In the genomic region with DNA sequence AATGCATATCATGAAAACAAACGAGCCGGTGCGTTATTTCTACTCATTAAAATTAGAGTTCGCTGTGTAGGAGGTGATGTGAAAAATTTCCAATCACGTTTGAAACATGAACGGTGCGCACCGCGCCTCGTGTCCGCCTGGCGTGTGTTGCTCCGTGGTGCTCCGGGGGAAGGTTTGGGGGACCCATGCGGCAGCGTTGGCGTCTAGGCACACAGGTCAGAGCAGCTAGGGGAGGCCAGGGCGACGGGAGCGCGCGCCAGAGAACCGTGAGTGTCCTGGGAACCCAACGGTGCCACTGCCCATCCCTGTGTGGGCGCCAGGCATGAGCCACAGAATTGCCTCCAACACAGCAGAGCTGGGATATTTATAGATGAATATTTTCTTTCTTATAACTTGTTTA, we compare ENCODE assay signal across 31 cellular contexts.
"Had no signal": no experiment of that assay in that cellular context is flagged by ENCODE, and none has a peak within 500 bp of the region (broad histone marks: within the 10 kb centered on the region; RNA-seq: fewer than 3 reads in every experiment).

No MANE protein-coding gene starts in this region.

- H3K36me3 ChIP-seq: adrenal gland, ascending aorta, brain microvascular endothelial cell, breast epithelium, cardiac muscle cell had no signal

- H3K9me3 ChIP-seq: adrenal gland, ascending aorta, body of pancreas, breast epithelium had no signal

- ATAC-seq: activated naive CD4-positive, alpha-beta T cell treated with anti-CD3 and anti-CD28 coated beads, Interleukin-2, amount 50 U/mL, for 72 hours; activated naive CD8-positive, alpha-beta T cell treated with anti-CD3 and anti-CD28 coated beads, Interleukin-2, amount 50 U/mL, for 24 hours; activated T-cell treated with anti-CD3 and anti-CD28 coated beads, Interleukin-2, amount 50 U/mL, for 4 hours; activated T-cell treated with anti-CD3 and anti-CD28 coated beads, Interleukin-2, amount 50 U/mL, for 72 hours; activated T-helper 17 cell treated with anti-CD3 and anti-CD28 coated beads, Interleukin-2, amount 50 U/mL, for 72 hours; body of pancreas had no signal

- H3K4me1 ChIP-seq: adrenal gland, ascending aorta, body of pancreas, breast epithelium had no signal

- DNase-seq: activated effector memory CD4-positive, alpha-beta T cell treated with anti-CD3 and anti-CD28 coated beads, Interleukin-2, amount 50 U/mL, for 16 hours; activated effector memory CD4-positive, alpha-beta T cell treated with Interleukin-2 at 50 U/mL for 16 hours; activated gamma-delta T cell; activated gamma-delta T cell treated with Interleukin-2 at 50 U/mL for 16 hours; activated naive CD4-positive, alpha-beta T cell; activated naive CD4-positive, alpha-beta T cell treated with anti-CD3 and anti-CD28 coated beads for 36 hours; activated naive CD4-positive, alpha-beta T cell treated with anti-CD3 and anti-CD28 coated beads, Interleukin-2, amount 10 ng/mL, durations not matched to agents 7 days and 5 days; activated naive CD4-positive, alpha-beta T cell treated with anti-CD3 and anti-CD28 coated beads, Interleukin-2, amount 50 U/mL, for 16 hours; activated naive CD8-positive, alpha-beta T cell treated with anti-CD3 and anti-CD28 coated beads for 36 hours; activated naive CD8-positive, alpha-beta T cell treated with anti-CD3 and anti-CD28 coated beads, Interleukin-2, amount 10 ng/mL, durations not matched to agents 7 days and 5 days; activated naive CD8-positive, alpha-beta T cell treated with anti-CD3 and anti-CD28 coated beads, Interleukin-2, amount 50 U/mL, for 24 hours; activated T-cell treated with anti-CD3 and anti-CD28 coated beads, Interleukin-2, amount 50 U/mL, for 1 hour; activated T-cell treated with anti-CD3 and anti-CD28 coated beads, Interleukin-2, amount 50 U/mL, for 24 hours; activated T-cell treated with anti-CD3 and anti-CD28 coated beads, Interleukin-2, amount 50 U/mL, for 4 hours; activated T-cell treated with anti-CD3 and anti-CD28 coated beads, Interleukin-2, amount 50 U/mL, for 48 hours; activated T-cell treated with anti-CD3 and anti-CD28 coated beads, Interleukin-2, amount 50 U/mL, for 72 hours; adrenal gland; amniotic stem cell; amygdala; anterior cingulate cortex; aorta; body of pancreas; brain microvascular endothelial cell; caudate nucleus; central memory CD4-positive, alpha-beta T cell; cerebellar nuclear complex had no signal

- H3K27me3 ChIP-seq: adrenal gland, ascending aorta, body of pancreas, brain microvascular endothelial cell, breast epithelium, cardiac muscle cell had no signal

- H3K27ac ChIP-seq: adrenal gland, ascending aorta, body of pancreas, brain microvascular endothelial cell, breast epithelium, cardiac muscle cell had no signal

- H3K4me3 ChIP-seq: adrenal gland, ascending aorta, body of pancreas, breast epithelium, cardiac muscle cell had no signal
